ENCODE assay signal across 20 cellular contexts in the genomic region with DNA sequence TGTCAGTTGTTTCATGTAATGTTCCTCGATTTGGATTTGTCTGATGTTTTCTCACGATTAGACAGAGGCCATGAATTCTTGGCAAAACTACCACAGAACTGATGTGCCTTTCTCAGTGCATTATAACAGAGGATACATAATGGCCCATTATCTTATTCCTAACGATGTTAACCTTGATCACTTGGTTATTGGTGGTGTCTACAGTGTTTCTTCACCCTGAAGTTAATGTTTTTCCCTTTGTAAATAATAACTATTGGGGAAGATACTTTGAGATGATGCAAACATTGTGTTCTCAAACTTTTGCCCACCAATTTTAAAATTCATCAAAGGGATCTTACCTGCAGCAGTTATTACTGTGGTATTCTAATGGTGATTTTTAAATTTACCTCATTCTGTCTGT.
"Had no signal": no experiment of that assay in that cellular context is flagged by ENCODE, and none has a peak within 500 bp of the region (broad histone marks: within the 10 kb centered on the region; RNA-seq: fewer than 3 reads in every experiment).

No MANE protein-coding gene starts in this region.

- H3K27ac Mint-ChIP-seq: activated CD8-positive, alpha-beta T cell treated with anti-CD3 and anti-CD28 coated beads, Interleukin-2, amount 10 ng/mL, durations not matched to agents 7 days and 5 days; activated naive CD4-positive, alpha-beta T cell treated with anti-CD3 and anti-CD28 coated beads, Interleukin-2, amount 50 U/mL, for 72 hours had no signal

- DNase-seq: activated CD4-positive, alpha-beta T cell treated with anti-CD3 and anti-CD28 coated beads for 4 hours; activated CD4-positive, alpha-beta T cell treated with anti-CD3 and anti-CD28 coated beads, Interleukin-2, amount 50 U/mL, for 4 hours; activated CD8-positive, alpha-beta memory T cell treated with anti-CD3 and anti-CD28 coated beads, Interleukin-2, amount 50 U/mL, for 48 hours; activated T-cell treated with anti-CD3 and anti-CD28 coated beads, Interleukin-2, amount 50 U/mL, for 1 hour; anterior cingulate cortex; MG63; MV-4-11; NCI-H1092 treated with DMSO at 0.1 percent for 48 hours; NCI-H1436; NCI-H1694 treated with DMSO at 0.1 percent for 48 hours; NCI-H2029 treated with DMSO at 0.1 percent for 48 hours; NCI-H446; NCI-H524; PC-9; SIG-M5; T-helper 2 cell; WERI-Rb-1 had no signal

- H3K27ac ChIP-seq: PC-9, WERI-Rb-1 had no signal

- H3K9me3 ChIP-seq: MG63 had no signal

- H3K36me3 ChIP-seq: WERI-Rb-1 had no signal

- H3K4me3 ChIP-seq: MG63, PC-9 had no signal

- H3K4me3 Mint-ChIP-seq: activated CD8-positive, alpha-beta T cell treated with anti-CD3 and anti-CD28 coated beads, Interleukin-2, amount 10 ng/mL, durations not matched to agents 7 days and 5 days had no signal

- H3K9me3 Mint-ChIP-seq: activated naive CD4-positive, alpha-beta T cell treated with anti-CD3 and anti-CD28 coated beads, Interleukin-2, amount 50 U/mL, for 72 hours had no signal

- H3K27me3 ChIP-seq: MG63 had no signal

- ATAC-seq: activated CD4-positive, CD25-positive, alpha-beta regulatory T cell treated with anti-CD3 and anti-CD28 coated beads, Interleukin-2, amount 50 U/mL, for 24 hours; activated CD8-positive, alpha-beta T cell treated with anti-CD3 and anti-CD28 coated beads, Interleukin-2, amount 10 ng/mL, durations not matched to agents 7 days and 5 days; activated naive CD4-positive, alpha-beta T cell treated with anti-CD3 and anti-CD28 coated beads, Interleukin-2, amount 50 U/mL, for 72 hours had no signal
